In genomic region chr18:63099848-63100625, GRCh38 we compare ENCODE assay signal across 8 cellular contexts.
A peak's percentile ranks its signal among the peaks of the same experiment; 100 is the strongest.
DNase-seq lines count a peak whose midpoint lies in the region; ATAC-seq and TF ChIP-seq lines count a peak whose summit lies in the region.

No MANE protein-coding gene starts in this region.

- no peaks in the 10 kb centered on the region for H3K27me3 ChIP-seq in upper lobe of right lung

- no peak for ATAC-seq in activated naive CD8-positive, alpha-beta T cell treated with anti-CD3 and anti-CD28 coated beads, Interleukin-2, amount 10 ng/mL, durations not matched to agents 7 days and 5 days (ENCODE audit: low read depth)
- peak; percentile 51 for ATAC-seq in HG03521 (IDR thresholded peaks at IDR 0.05; ENCODE audit: unreplicated experiment)
- peak; percentile 85 for ATAC-seq in upper lobe of right lung

- TF ChIP-seq POLR2A in erythroblast (IDR thresholded peaks at IDR 0.05; ENCODE audit: low read length), result peak; percentile 74

- H3K4me1 ChIP-seq in upper lobe of right lung, result peaks cover 5% of the 10 kb centered on the region

- POLR2A ChIA-PET in activated naive CD8-positive, alpha-beta T cell treated with anti-CD3 and anti-CD28 coated beads, Interleukin-2, amount 10 ng/mL, durations not matched to agents 7 days and 5 days (lab: Charles Lee), result interaction anchor here (1.6 kb wide), 1 partner anchor 25 kb away, joined by 3 read pairs; no protein-coding TSS in a partner anchor

- H3K4me1 Mint-ChIP-seq in activated naive CD8-positive, alpha-beta T cell treated with anti-CD3 and anti-CD28 coated beads, Interleukin-2, amount 10 ng/mL, durations not matched to agents 7 days and 5 days, result peaks cover 51% of the 10 kb centered on the region
- peaks cover 47% of the 10 kb centered on the region for H3K4me1 Mint-ChIP-seq in activated naive CD8-positive, alpha-beta T cell treated with anti-CD3 and anti-CD28 coated beads for 36 hours

- no peak overlapping the region for H3K4me3 ChIP-seq in upper lobe of right lung

- no peaks in the 10 kb centered on the region for H3K9me3 ChIP-seq in upper lobe of right lung

- H3K27ac ChIP-seq in upper lobe of right lung, result no peak overlapping the region

- no peak for DNase-seq in activated naive CD8-positive, alpha-beta T cell treated with anti-CD3 and anti-CD28 coated beads, Interleukin-2, amount 10 ng/mL, durations not matched to agents 7 days and 5 days
- DNase-seq in activated naive CD8-positive, alpha-beta T cell treated with anti-CD3 and anti-CD28 coated beads for 36 hours, result no peak
- peak; percentile 31 to 42 for DNase-seq in erythroblast (lab: John Stamatoyannopoulos, UW)
- DNase-seq in upper lobe of right lung, result no peak
- DNase-seq in NCI-H2196 treated with DMSO at 0.1 percent for 48 hours (lab: John Stamatoyannopoulos, UW; ENCODE audit: unreplicated experiment), result no peak
- DNase-seq in NCI-H345 treated with DMSO at 0.1 percent for 48 hours (lab: John Stamatoyannopoulos, UW; ENCODE audit: unreplicated experiment), result no peak
- DNase-seq in pons (ENCODE audit: low spot score), result no peak

- TF ChIP-seq CTCF in upper lobe of right lung (IDR thresholded peaks at IDR 0.05), result no peak

- peaks cover 15% of the 10 kb centered on the region for H3K27me3 Mint-ChIP-seq in activated naive CD8-positive, alpha-beta T cell treated with anti-CD3 and anti-CD28 coated beads, Interleukin-2, amount 10 ng/mL, durations not matched to agents 7 days and 5 days
- peaks cover 8% of the 10 kb centered on the region for H3K27me3 Mint-ChIP-seq in activated naive CD8-positive, alpha-beta T cell treated with anti-CD3 and anti-CD28 coated beads for 36 hours

- intact Hi-C loops in upper lobe of right lung (cut with DNase I), result no loop called here

- H3K27ac Mint-ChIP-seq in activated naive CD8-positive, alpha-beta T cell treated with anti-CD3 and anti-CD28 coated beads, Interleukin-2, amount 10 ng/mL, durations not matched to agents 7 days and 5 days, result peak overlapping the region; percentile 14
- no peak overlapping the region for H3K27ac Mint-ChIP-seq in activated naive CD8-positive, alpha-beta T cell treated with anti-CD3 and anti-CD28 coated beads for 36 hours

- peaks cover 12% of the 10 kb centered on the region for H3K36me3 Mint-ChIP-seq in activated naive CD8-positive, alpha-beta T cell treated with anti-CD3 and anti-CD28 coated beads, Interleukin-2, amount 10 ng/mL, durations not matched to agents 7 days and 5 days
- H3K36me3 Mint-ChIP-seq in activated naive CD8-positive, alpha-beta T cell treated with anti-CD3 and anti-CD28 coated beads for 36 hours, result peaks cover 2% of the 10 kb centered on the region

- H3K9me3 Mint-ChIP-seq in activated naive CD8-positive, alpha-beta T cell treated with anti-CD3 and anti-CD28 coated beads, Interleukin-2, amount 10 ng/mL, durations not matched to agents 7 days and 5 days, result peaks cover 11% of the 10 kb centered on the region
- H3K9me3 Mint-ChIP-seq in activated naive CD8-positive, alpha-beta T cell treated with anti-CD3 and anti-CD28 coated beads for 36 hours, result peaks cover 2% of the 10 kb centered on the region

- no peaks in the 10 kb centered on the region for H3K36me3 ChIP-seq in upper lobe of right lung

- no peak overlapping the region for H3K4me3 Mint-ChIP-seq in activated naive CD8-positive, alpha-beta T cell treated with anti-CD3 and anti-CD28 coated beads, Interleukin-2, amount 10 ng/mL, durations not matched to agents 7 days and 5 days
- no peak overlapping the region for H3K4me3 Mint-ChIP-seq in activated naive CD8-positive, alpha-beta T cell treated with anti-CD3 and anti-CD28 coated beads for 36 hours

Comparison
In these comparisons a context has a peak if more than half of its experiments do, and no peak if none do; other contexts are left out.
1. DNase-seq: peak in erythroblast (2 of 2); none in activated naive CD8-positive, alpha-beta T cell treated with anti-CD3 and anti-CD28 coated beads, Interleukin-2, amount 10 ng/mL, durations not matched to agents 7 days and 5 days (single experiment), activated naive CD8-positive, alpha-beta T cell treated with anti-CD3 and anti-CD28 coated beads for 36 hours (single experiment), upper lobe of right lung (single experiment), NCI-H2196 treated with DMSO at 0.1 percent for 48 hours (single experiment), NCI-H345 treated with DMSO at 0.1 percent for 48 hours (single experiment) and pons (single experiment).